8 cellular contexts compared by ENCODE assay signal in the genomic region with DNA sequence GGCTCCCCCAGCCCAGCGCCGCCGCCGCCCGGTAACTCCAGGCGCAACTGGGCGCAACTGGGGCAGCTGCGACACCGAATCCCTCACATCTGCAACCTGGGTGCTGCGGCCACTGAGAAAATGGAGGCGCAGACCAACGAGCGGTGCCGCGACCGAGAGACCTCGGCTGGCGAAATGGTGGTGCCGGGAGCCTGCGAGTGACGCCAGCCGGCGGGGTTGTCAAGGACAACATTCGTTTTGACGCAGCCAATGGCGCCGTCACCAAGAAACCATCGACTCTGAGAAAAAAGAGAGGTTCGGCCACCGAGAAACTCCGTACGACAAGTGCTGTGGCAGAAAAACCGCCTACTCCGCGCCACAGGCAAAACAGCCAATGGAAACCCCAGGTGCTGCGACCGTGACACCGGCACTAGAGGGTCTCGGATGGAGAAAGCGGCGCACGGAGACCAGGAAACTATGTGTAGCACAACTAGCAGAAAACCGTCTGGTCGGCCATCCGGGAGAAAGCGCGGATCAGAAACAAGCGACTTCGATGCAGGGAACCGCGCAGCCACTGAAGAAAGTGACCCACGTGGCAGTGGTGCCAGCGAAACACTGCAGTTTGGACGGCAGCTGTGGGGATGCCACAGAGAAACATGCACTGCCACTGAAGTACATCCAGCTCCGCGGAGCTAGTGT.
DNase-seq lines count a peak whose midpoint lies in the region; ATAC-seq and TF ChIP-seq lines count a peak whose summit lies in the region.

No MANE protein-coding gene starts in this region.

- H2AFZ ChIP-seq in MM.1S (ENCODE audit: low read length), result peak overlapping the region; percentile 81

- H3K9me3 ChIP-seq in MM.1S (replicated peaks; ENCODE audit: insufficient read depth, low read length), result no peaks in the 10 kb centered on the region
- H3K9me3 ChIP-seq in mucosa of stomach (ENCODE audit: control insufficient read depth, low read length), result peaks cover 9% of the 10 kb centered on the region
- H3K9me3 ChIP-seq in HAP-1, result no peaks in the 10 kb centered on the region

- H3K4me2 ChIP-seq in MM.1S (ENCODE audit: low read depth, low read length), result peak overlapping the region; percentile 83

- intact Hi-C loops in Calu3 (cut with micrococcal nuclease; ENCODE audit: unreplicated experiment), result loop anchor here (2.0 kb wide), 1 partner anchor 33 kb away; no protein-coding TSS in a partner anchor

- H4K20me1 ChIP-seq in MM.1S (ENCODE audit: insufficient read depth, low read length), result no peaks in the 10 kb centered on the region

- TSS peak; percentile 48 for BruUV-seq in Calu3 (replicated peaks; lab: Mats Ljungman, UMichigan)

- DNase-seq in Calu3 (no peak), MM.1S (no peak), caudate nucleus (lab: John Stamatoyannopoulos, UW) (peak in 9 of 61 donors; percentile 9 to 66 (median 30)), HAP-1 (ENCODE audit: low spot score in 2 of 2) (no peak)

- H3K36me3 Mint-ChIP-seq in Calu3 (ENCODE audit: insufficient read depth, unreplicated experiment), result peaks cover 22% of the 10 kb centered on the region
- H3K36me3 Mint-ChIP-seq in stimulated activated naive CD8-positive, alpha-beta T cell treated with anti-CD3 and anti-CD28 coated beads, Interleukin-15, Interleukin-2, amounts not matched to agents 100 ng/mL and 50 ng/mL, for 24 hours (ENCODE audit: low read depth), result peaks cover 10% of the 10 kb centered on the region

- H3K9me3 Mint-ChIP-seq in Calu3 (ENCODE audit: low read depth, unreplicated experiment), result peaks cover 5% of the 10 kb centered on the region
- no peaks in the 10 kb centered on the region for H3K9me3 Mint-ChIP-seq in stimulated activated naive CD8-positive, alpha-beta T cell treated with anti-CD3 and anti-CD28 coated beads, Interleukin-15, Interleukin-2, amounts not matched to agents 100 ng/mL and 50 ng/mL, for 24 hours

- TF ChIP-seq CTCF in Calu3 (IDR thresholded peaks at IDR 0.05; ENCODE audit: unreplicated experiment), result no peak
- no peak for TF ChIP-seq CTCF in MM.1S (IDR thresholded peaks at IDR 0.05; ENCODE audit: low read length)

- CTCF ChIA-PET in Calu3 (lab: Charles Lee), result no interaction called here

- H3K4me1 ChIP-seq in MM.1S (ENCODE audit: low read length) (peaks cover 11% of the 10 kb centered on the region), mucosa of stomach (ENCODE audit: control insufficient read depth, insufficient read depth, low read length) (peaks cover 21% of the 10 kb centered on the region), HAP-1 (peaks cover 8% of the 10 kb centered on the region)

- H3K27me3 ChIP-seq in MM.1S (replicated peaks; ENCODE audit: insufficient read depth, low read length) (no peaks in the 10 kb centered on the region), mucosa of stomach (ENCODE audit: control insufficient read depth, insufficient read depth, low read length) (peaks cover 77% of the 10 kb centered on the region), HAP-1 (ENCODE audit: low read depth) (no peaks in the 10 kb centered on the region)

- peak; percentile 30 for ATAC-seq in GM21447 (IDR thresholded peaks at IDR 0.05; ENCODE audit: unreplicated experiment)
- peak; percentile 41 to 44 for ATAC-seq in activated CD4-positive, CD25-positive, alpha-beta regulatory T cell treated with anti-CD3 and anti-CD28 coated beads, Interleukin-2, amount 50 U/mL, for 24 hours

- H3K4me1 Mint-ChIP-seq in Calu3 (ENCODE audit: low read depth, unreplicated experiment), result no peaks in the 10 kb centered on the region
- peaks cover 41% of the 10 kb centered on the region for H3K4me1 Mint-ChIP-seq in stimulated activated naive CD8-positive, alpha-beta T cell treated with anti-CD3 and anti-CD28 coated beads, Interleukin-15, Interleukin-2, amounts not matched to agents 100 ng/mL and 50 ng/mL, for 24 hours (ENCODE audit: low read depth)

- peak overlapping the region; percentile 84 for H3K27ac Mint-ChIP-seq in Calu3 (ENCODE audit: unreplicated experiment)
- peak overlapping the region; percentile 97 for H3K27ac Mint-ChIP-seq in stimulated activated naive CD8-positive, alpha-beta T cell treated with anti-CD3 and anti-CD28 coated beads, Interleukin-15, Interleukin-2, amounts not matched to agents 100 ng/mL and 50 ng/mL, for 24 hours

- no peaks in the 10 kb centered on the region for H3K36me3 ChIP-seq in MM.1S (replicated peaks; ENCODE audit: insufficient read depth, low read length)
- no peaks in the 10 kb centered on the region for H3K36me3 ChIP-seq in mucosa of stomach (ENCODE audit: control insufficient read depth, insufficient read depth, low read length)
- no peaks in the 10 kb centered on the region for H3K36me3 ChIP-seq in HAP-1 (replicated peaks)

- no peaks in the 10 kb centered on the region for H3K27me3 Mint-ChIP-seq in Calu3 (ENCODE audit: unreplicated experiment)
- no peaks in the 10 kb centered on the region for H3K27me3 Mint-ChIP-seq in stimulated activated naive CD8-positive, alpha-beta T cell treated with anti-CD3 and anti-CD28 coated beads, Interleukin-15, Interleukin-2, amounts not matched to agents 100 ng/mL and 50 ng/mL, for 24 hours

- peaks cover 45% of the 10 kb centered on the region for H3F3A ChIP-seq in MM.1S (ENCODE audit: insufficient read depth, low read length)

- H3K9ac ChIP-seq in MM.1S (ENCODE audit: low read length) (peak overlapping the region; percentile 82), mucosa of stomach (ENCODE audit: low read length) (peak overlapping the region; percentile 63)

- H3K9me2 ChIP-seq in MM.1S (replicated peaks; ENCODE audit: insufficient read depth, low read length), result no peaks in the 10 kb centered on the region

- in situ Hi-C loops in HAP-1 (cut with MboI; ENCODE audit: low sequenced_read_pairs), result no loop called here

- peak overlapping the region; percentile 93 for H3K27ac ChIP-seq in MM.1S (ENCODE audit: low read length)
- H3K27ac ChIP-seq in caudate nucleus (ENCODE audit: low read depth, low read length), result peak overlapping the region; percentile 48

- H3K4me3 Mint-ChIP-seq in Calu3 (ENCODE audit: low read depth, unreplicated experiment), result no peak overlapping the region
- peak overlapping the region; percentile 94 for H3K4me3 Mint-ChIP-seq in stimulated activated naive CD8-positive, alpha-beta T cell treated with anti-CD3 and anti-CD28 coated beads, Interleukin-15, Interleukin-2, amounts not matched to agents 100 ng/mL and 50 ng/mL, for 24 hours

- H3K4me3 ChIP-seq in MM.1S (ENCODE audit: low read length), result peak overlapping the region; percentile 69
- peak overlapping the region; percentile 49 for H3K4me3 ChIP-seq in mucosa of stomach (ENCODE audit: low read length)
- no peak overlapping the region for H3K4me3 ChIP-seq in HAP-1

- peaks cover 5% of the 10 kb centered on the region; the same call in 1 of the 2 replicates for H3K79me2 ChIP-seq in MM.1S (ENCODE audit: low read length)
